Comparison of ENCODE assay signal across 1 cellular context in genomic region chr1:199691540-199691939, GRCh38.
TF ChIP-seq lines count a peak whose summit lies in the region.

No MANE protein-coding gene starts in this region.

TF ChIP-seq in HepG2, 621 proteins besides CTCF, POLR2A, EP300 and RAD21 (continued from another document):
- TF ChIP-seq ZNF234 (CRISPR knock-in tag; conservative IDR thresholded peaks at IDR 0.05) = no peak
- no peak for TF ChIP-seq SALL2 (CRISPR knock-in tag; IDR thresholded peaks at IDR 0.05)
